In genomic region chrX:135698924-135699323, GRCh38 we compare ENCODE assay signal across 11 cellular contexts. TPM values are rescaled to one million over a fixed set of nuclear protein-coding genes. Genes with fewer than 3 reads are reported as not detected.
"Had no signal": no experiment of that assay in that cellular context is flagged by ENCODE, and none has a peak within 500 bp of the region (broad histone marks: within the 10 kb centered on the region; RNA-seq: fewer than 3 reads in every experiment).

No MANE protein-coding gene starts in this region.

- H3K9me3 ChIP-seq: HAP-1 had no signal

- H3K36me3 ChIP-seq: HAP-1 had no signal

- H3K4me3 ChIP-seq: GM23248, HAP-1 had no signal

- H3K9ac ChIP-seq: GM23248 had no signal

- H3K4me3 Mint-ChIP-seq: HFFc6, IgD-negative memory B cell had no signal

- H3K4me1 Mint-ChIP-seq: IgD-negative memory B cell had no signal

- H2AFZ ChIP-seq: GM23248 had no signal

- H3K27me3 Mint-ChIP-seq: IgD-negative memory B cell had no signal

- H3K9me3 Mint-ChIP-seq: HFFc6, IgD-negative memory B cell had no signal

- H3K4me1 ChIP-seq: HAP-1 had no signal

- H3K27ac Mint-ChIP-seq: HFFc6, IgD-negative memory B cell had no signal

- ATAC-seq: HCT116, HepG2 had no signal

- H3K27ac ChIP-seq: GM23248, HL-60 had no signal

- DNase-seq: GM23248, GOT3, H7, HFFc6, KBM-7 had no signal

- H3K36me3 Mint-ChIP-seq: IgD-negative memory B cell had no signal

RNA-seq across cellular contexts. Expression of gene CT45A1, which starts 14.5 kb away (rescaled TPM):
- total RNA-seq: GM23248, H4, H7, HepG2, HFFc6 had no signal
- polyA plus RNA-seq: GM23248, HepG2, IgD-negative memory B cell had no signal
